ENCODE assay signal across 15 cellular contexts in genomic region chr4:120062663-120063195, GRCh38. TPM values are rescaled to one million over a fixed set of nuclear protein-coding genes. Genes with fewer than 3 reads are reported as not detected.
DNase-seq lines count a peak whose midpoint lies in the region; ATAC-seq and TF ChIP-seq lines count a peak whose summit lies in the region.
"Had no signal": no experiment of that assay in that cellular context is flagged by ENCODE, and none has a peak within 500 bp of the region (broad histone marks: within the 10 kb centered on the region; RNA-seq: fewer than 3 reads in every experiment).

No MANE protein-coding gene starts in this region.

- in situ Hi-C loops in mammary epithelial cell (cut with MboI; ENCODE audit: low sequenced_read_pairs in 2 of 2): no loop called here

- H3K4me2 ChIP-seq in Loucy (ENCODE audit: low read depth, low read length, poor library complexity, severe bottlenecking) (peak overlapping the region; percentile 92), mammary epithelial cell (ENCODE audit: insufficient read depth, low read depth, low read length) (peak overlapping the region; percentile 18)

- H3K36me3 ChIP-seq in Loucy (ENCODE audit: insufficient read depth, low read length) (peaks cover 12% of the 10 kb centered on the region; the same call in 1 of the 2 replicates), mammary epithelial cell (ENCODE audit: insufficient read depth, low read length) (peaks cover 10% of the 10 kb centered on the region)
- H3K36me3 ChIP-seq: prostate gland had no signal

- DNase-seq in activated naive CD4-positive, alpha-beta T cell treated with anti-CD3 and anti-CD28 coated beads, Interleukin-2, amount 50 U/mL, for 72 hours (ENCODE audit: low spot score in 2 of 2): no peak
- no peak for DNase-seq in activated naive CD4-positive, alpha-beta T cell (lab: John Stamatoyannopoulos, UW)
- DNase-seq in mammary epithelial cell: no peak
- DNase-seq in sciatic nerve (ENCODE audit: low spot score): no peak
- DNase-seq in NCI-H69 (lab: John Stamatoyannopoulos, UW): no peak
- no peak for DNase-seq in NCI-H524 (lab: John Stamatoyannopoulos, UW)
- DNase-seq: activated CD4-positive, CD25-positive, alpha-beta regulatory T cell; AML-193; Kasumi-1; NCI-H187 treated with DMSO at 0.1 percent for 48 hours; NCI-H526; SJCRH30 had no signal

- H3K9me2 ChIP-seq in Loucy (replicated peaks; ENCODE audit: low read depth, low read length): no peaks in the 10 kb centered on the region

- H3K4me3 ChIP-seq in Loucy (ENCODE audit: low read length, poor library complexity, severe bottlenecking): peak overlapping the region; percentile 83
- no peak overlapping the region for H3K4me3 ChIP-seq in mammary epithelial cell (replicated peaks in 1 of 3; ENCODE audit: insufficient read depth in 1 of 3, low read depth in 2 of 3, low read length in 3 of 3)
- H3K4me3 ChIP-seq: prostate gland, SJCRH30 had no signal

- H2AFZ ChIP-seq in Loucy (ENCODE audit: low read length) (no peak overlapping the region), mammary epithelial cell (ENCODE audit: low read depth, low read length) (no peak overlapping the region)

- H4K20me1 ChIP-seq in Loucy (ENCODE audit: insufficient read depth, low read length, poor library complexity, severe bottlenecking) (peaks cover 74% of the 10 kb centered on the region), mammary epithelial cell (ENCODE audit: insufficient read depth, low read length) (no peaks in the 10 kb centered on the region)

- CTCF ChIA-PET in mammary epithelial cell (lab: Charles Lee; ENCODE audit: low non-redundant PET): no interaction called here

- H3K9me3 ChIP-seq in Loucy (ENCODE audit: insufficient read depth, low read depth, low read length): no peaks in the 10 kb centered on the region
- no peaks in the 10 kb centered on the region for H3K9me3 ChIP-seq in mammary epithelial cell (replicated peaks; ENCODE audit: insufficient read depth, low read length)
- H3K9me3 ChIP-seq: prostate gland, SJCRH30 had no signal

- no peaks in the 10 kb centered on the region for H3K27me3 Mint-ChIP-seq in stimulated activated memory B cell treated with anti-CD40 and anti-IgM and Interleukin-4, amounts not matched to agents 10 μg/mL and 1 μg/mL and 100 μg/mL, for 72 hours

- ATAC-seq in activated naive CD4-positive, alpha-beta T cell treated with anti-CD3 and anti-CD28 coated beads, Interleukin-2, amount 50 U/mL, for 72 hours: no peak
- no peak for ATAC-seq in stimulated activated memory B cell treated with anti-CD40 and anti-IgM and Interleukin-4, amounts not matched to agents 10 μg/mL and 1 μg/mL and 100 μg/mL, for 72 hours
- ATAC-seq in sciatic nerve: no peak

- peaks cover 50 to 73% of the 10 kb centered on the region in 2 donors for H3K36me3 Mint-ChIP-seq in activated naive CD4-positive, alpha-beta T cell treated with anti-CD3 and anti-CD28 coated beads, Interleukin-2, amount 50 U/mL, for 72 hours
- peaks cover 12% of the 10 kb centered on the region for H3K36me3 Mint-ChIP-seq in stimulated activated memory B cell treated with anti-CD40 and anti-IgM and Interleukin-4, amounts not matched to agents 10 μg/mL and 1 μg/mL and 100 μg/mL, for 72 hours

- H3K27ac ChIP-seq in mammary epithelial cell (ENCODE audit: insufficient read depth, low read depth, low read length): no peak overlapping the region
- H3K27ac ChIP-seq: prostate gland, SJCRH30 had no signal

- intact Hi-C loops in mammary epithelial cell (cut with micrococcal nuclease) (no loop called here), sciatic nerve (cut with DNase I) (no loop called here)

- H3K4me1 ChIP-seq in Loucy (ENCODE audit: insufficient read depth, low read length, poor library complexity, severe bottlenecking) (peaks cover 52% of the 10 kb centered on the region), mammary epithelial cell (ENCODE audit: insufficient read depth, low read length) (peaks cover 9% of the 10 kb centered on the region)
- H3K4me1 ChIP-seq: prostate gland, SJCRH30 had no signal

- H3K4me3 Mint-ChIP-seq in stimulated activated memory B cell treated with anti-CD40 and anti-IgM and Interleukin-4, amounts not matched to agents 10 μg/mL and 1 μg/mL and 100 μg/mL, for 72 hours: no peak overlapping the region

- 89% methylated on average over 5 of the region's 5 CpGs for WGBS in mammary epithelial cell (ENCODE audit: low coverage, missing lambda C conversion rate)

- H3K4me1 Mint-ChIP-seq in stimulated activated memory B cell treated with anti-CD40 and anti-IgM and Interleukin-4, amounts not matched to agents 10 μg/mL and 1 μg/mL and 100 μg/mL, for 72 hours: peaks cover 6% of the 10 kb centered on the region

- dilution Hi-C loops in mammary epithelial cell (cut with HindIII; ENCODE audit: low sequenced_read_pairs): no loop called here

- H3K27me3 ChIP-seq in Loucy (ENCODE audit: insufficient read depth, low read length, poor library complexity, severe bottlenecking): no peaks in the 10 kb centered on the region
- H3K27me3 ChIP-seq in mammary epithelial cell (ENCODE audit: insufficient read depth, low read length): no peaks in the 10 kb centered on the region
- H3K27me3 ChIP-seq: SJCRH30 had no signal

- H3K9me3 Mint-ChIP-seq in activated naive CD4-positive, alpha-beta T cell treated with anti-CD3 and anti-CD28 coated beads, Interleukin-2, amount 50 U/mL, for 72 hours: no peaks in the 10 kb centered on the region
- H3K9me3 Mint-ChIP-seq in stimulated activated memory B cell treated with anti-CD40 and anti-IgM and Interleukin-4, amounts not matched to agents 10 μg/mL and 1 μg/mL and 100 μg/mL, for 72 hours: no peaks in the 10 kb centered on the region

- TF ChIP-seq CTCF in Loucy (conservative IDR thresholded peaks at IDR 0.05; ENCODE audit: low read length) (no peak), mammary epithelial cell (conservative IDR thresholded peaks at IDR 0.05 in 1 of 2, IDR thresholded peaks at IDR 0.05 in 1 of 2; ENCODE audit: extremely low read depth in 1 of 2, insufficient read depth in 1 of 2, low read depth in 1 of 2, low read length in 2 of 2) (no peak)

- BruUV-seq in mammary epithelial cell (replicated peaks; lab: Mats Ljungman, UMichigan): no TSS peak

- peak overlapping the region; percentile 9 to 45 for H3K27ac Mint-ChIP-seq in activated naive CD4-positive, alpha-beta T cell treated with anti-CD3 and anti-CD28 coated beads, Interleukin-2, amount 50 U/mL, for 72 hours
- H3K27ac Mint-ChIP-seq in stimulated activated memory B cell treated with anti-CD40 and anti-IgM and Interleukin-4, amounts not matched to agents 10 μg/mL and 1 μg/mL and 100 μg/mL, for 72 hours: peak overlapping the region; percentile 1

- H3K9ac ChIP-seq in Loucy (ENCODE audit: low read depth, low read length, poor library complexity, severe bottlenecking) (peak overlapping the region; percentile 91), mammary epithelial cell (ENCODE audit: insufficient read depth, low read length) (peak overlapping the region; percentile 42)

- peaks cover 83% of the 10 kb centered on the region for H3K79me2 ChIP-seq in Loucy (ENCODE audit: insufficient read depth, low read length)
- peaks cover 72% of the 10 kb centered on the region for H3K79me2 ChIP-seq in mammary epithelial cell (ENCODE audit: insufficient read depth, low read length)

- no peaks in the 10 kb centered on the region for H3F3A ChIP-seq in Loucy (ENCODE audit: low read depth)

RNA-seq across cellular contexts. Expression of gene MAD2L1, which starts 3.9 kb away (rescaled TPM):
- total RNA-seq in activated naive CD4-positive, alpha-beta T cell treated with anti-CD3 and anti-CD28 coated beads, Interleukin-2, amount 50 U/mL, for 72 hours: 100 to 1,000 TPM in 1 of 2 donors, 10 to 100 TPM in 1; 79.7 to 103 TPM
- total RNA-seq in mammary epithelial cell: 10 to 100 TPM in 1 of 2 donors, 1 to 10 TPM in 1; 4.3 to 34.4 TPM
- 38.3 TPM for polyA plus RNA-seq in mammary epithelial cell
- polyA minus RNA-seq in mammary epithelial cell: 14.7 TPM
- total RNA-seq in sciatic nerve: 1.5 TPM
